In the genomic region with DNA sequence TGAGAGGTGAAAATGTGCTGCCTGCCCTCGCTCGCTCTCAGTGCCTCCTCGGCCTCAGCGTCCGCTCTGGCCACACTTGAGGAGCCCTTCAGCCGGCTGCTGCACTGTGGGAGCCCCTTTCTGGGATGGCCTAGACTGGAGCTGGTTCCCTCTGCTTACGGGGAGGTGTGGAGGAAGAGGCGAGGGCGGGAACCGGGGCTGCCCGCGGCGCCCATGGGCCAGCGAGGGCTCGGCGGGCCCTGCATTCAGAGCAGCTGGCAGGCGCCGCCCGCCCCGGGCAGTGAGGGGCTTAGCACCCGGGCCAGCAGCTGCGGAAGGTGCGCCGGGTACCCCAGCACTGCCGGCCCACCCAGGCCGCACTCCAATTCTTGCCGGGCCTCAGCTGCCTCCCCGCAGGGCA, we compare ENCODE assay signal across 7 cellular contexts. TPM values are rescaled to one million over a fixed set of nuclear protein-coding genes. Genes with fewer than 3 reads are reported as not detected.
"Had no signal": no experiment of that assay in that cellular context is flagged by ENCODE, and none has a peak within 500 bp of the region (broad histone marks: within the 10 kb centered on the region; RNA-seq: fewer than 3 reads in every experiment).

No MANE protein-coding gene starts in this region.

- H2AFZ ChIP-seq: GM23248 had no signal

- H3K9ac ChIP-seq: GM23248 had no signal

- H3K4me3 ChIP-seq: GM23248 had no signal

- H3K27ac ChIP-seq: GM23248 had no signal

- DNase-seq: GM23248, GOT3, H7, KBM-7 had no signal

RNA-seq across cellular contexts. Expression of gene TRIML1, which starts 39.6 kb away (rescaled TPM):
- total RNA-seq: GM23248, H4, H7, HT-29 had no signal
- polyA plus RNA-seq: GM23248, IgD-negative memory B cell had no signal
